Comparison of ENCODE assay signal across 24 cellular contexts in genomic region chr7:51700593-51701215, GRCh38.
"Had no signal": no experiment of that assay in that cellular context is flagged by ENCODE, and none has a peak within 500 bp of the region (broad histone marks: within the 10 kb centered on the region; RNA-seq: fewer than 3 reads in every experiment).

No MANE protein-coding gene starts in this region.

- ATAC-seq: effector memory CD8-positive, alpha-beta T cell; left ventricle myocardium superior; lower lobe of right lung; natural killer cell; psoas muscle; right cardiac atrium; stimulated activated memory B cell treated with anti-CD40 and anti-IgM and Interleukin-4, amounts not matched to agents 10 μg/mL and 1 μg/mL and 100 μg/mL, for 72 hours; stimulated activated naive CD8-positive, alpha-beta T cell treated with anti-CD3 and anti-CD28 coated beads, Interleukin-15, Interleukin-2, amounts not matched to agents 100 U/mL and 50 U/mL, for 24 hours had no signal

- H3K9me3 ChIP-seq: lower lobe of right lung, ovary, testis, upper lobe of left lung, vagina had no signal

- DNase-seq: cortex of kidney; effector memory CD8-positive, alpha-beta T cell; erythroblast; esophagus squamous epithelium; hypothalamus; immature natural killer cell; left ventricle myocardium superior; lower lobe of right lung; natural killer cell; occipital lobe; ovary; posterior cingulate gyrus; psoas muscle; right cardiac atrium; spleen; stimulated activated CD4-positive, alpha-beta T cell treated with anti-CD3 and anti-CD28 coated beads, Interleukin-4, amount 100 ng/mL, for 4 hours; stimulated activated naive CD8-positive, alpha-beta T cell treated with anti-CD3 and anti-CD28 coated beads, Interleukin-15, Interleukin-2, amounts not matched to agents 100 U/mL and 50 U/mL, for 24 hours; substantia nigra; testis; tibial artery; upper lobe of left lung had no signal

- H3K4me1 ChIP-seq: esophagus squamous epithelium, lower lobe of right lung, psoas muscle, spleen, testis, tibial artery, upper lobe of left lung, vagina had no signal

- H3K4me3 ChIP-seq: esophagus squamous epithelium, lower lobe of right lung, ovary, psoas muscle, skin epidermis, spleen, testis, tibial artery, upper lobe of left lung, vagina had no signal

- H3K27ac ChIP-seq: esophagus squamous epithelium, lower lobe of right lung, ovary, psoas muscle, skin epidermis, spleen, testis, tibial artery, upper lobe of left lung, vagina had no signal

- H3K36me3 ChIP-seq: esophagus squamous epithelium, lower lobe of right lung, ovary, spleen, tibial artery, upper lobe of left lung, vagina had no signal

- H3K27me3 ChIP-seq: esophagus squamous epithelium, ovary, spleen, testis, tibial artery, upper lobe of left lung, vagina had no signal
